25 cellular contexts compared by ENCODE assay signal in genomic region chr18:49880656-49881055, GRCh38.
A peak's percentile ranks its signal among the peaks of the same experiment; 100 is the strongest.
DNase-seq lines count a peak whose midpoint lies in the region; ATAC-seq, FAIRE-seq and TF ChIP-seq lines count a peak whose summit lies in the region.
"Had no signal": no experiment of that assay in that cellular context is flagged by ENCODE, and none has a peak within 500 bp of the region (broad histone marks: within the 10 kb centered on the region; RNA-seq: fewer than 3 reads in every experiment).

No MANE protein-coding gene starts in this region.

- DNase-seq in DND-41 (peak; percentile 18), NCI-H226 (peak; percentile 90), bronchial epithelial cell (ENCODE audit: low read depth) (no peak), keratinocyte (ENCODE audit: low read depth, low spot score) (no peak), SK-N-SH (no peak), ACHN (no peak), Right ventricle myocardium superior (no peak)
- DNase-seq: 8988T; AML-193; CD8-positive, alpha-beta memory T cell; DMS53; IMR-90; Karpas-422; NCI-H1417; NCI-H187 treated with DMSO at 0.1 percent for 48 hours; NCI-H2107; NCI-H510A; NCI-H748 treated with DMSO at 0.1 percent for 48 hours; NK-92 treated with Interleukin-12 subunit alpha and Interleukin-12 subunit beta, amount 100 ng/mL, for 24 hours had no signal

- intact Hi-C loops in Right ventricle myocardium superior (cut with DNase I) = no loop called here

- FAIRE-seq in bronchial epithelial cell (lab: Jason Lieb, UNC) = peak; percentile 7
- FAIRE-seq in keratinocyte (lab: Jason Lieb, UNC) = peak; percentile 79
- FAIRE-seq: GM19239, HTR-8/SVneo had no signal

- no peaks in the 10 kb centered on the region for H3F3A ChIP-seq in SK-N-SH (replicated peaks; ENCODE audit: insufficient read depth)

- H3K9me3 ChIP-seq in DND-41 (ENCODE audit: insufficient read depth, low read length, severe bottlenecking) (no peaks in the 10 kb centered on the region), keratinocyte (ENCODE audit: control insufficient read depth, low read depth, low read length) (no peaks in the 10 kb centered on the region), SK-N-SH (no peaks in the 10 kb centered on the region)

- 33% methylated on average over 3 of the region's 3 CpGs for WGBS in SK-N-SH (ENCODE audit: low lambda C conversion rate)

- POLR2A ChIA-PET in SK-N-SH (lab: Yijun Ruan, JAX) = no interaction called here

- in situ Hi-C loops in ACHN (cut with HindIII; ENCODE audit: low pct_ligation_motif_present, low pct_unique_long_range_greater_than_20kb, low sequenced_read_pairs) = no loop called here

- no peak for TF ChIP-seq CTCF in DND-41 (IDR thresholded peaks at IDR 0.05; ENCODE audit: borderline replicate concordance, extremely low read depth, low read length, poor library complexity, severe bottlenecking)
- no peak for TF ChIP-seq CTCF in bronchial epithelial cell (IDR thresholded peaks at IDR 0.05; ENCODE audit: insufficient read depth, low read length, severe bottlenecking)
- TF ChIP-seq CTCF in keratinocyte (optimal IDR thresholded peaks at IDR 0.05 in 1 of 3, IDR thresholded peaks at IDR 0.05 in 1 of 3, conservative IDR thresholded peaks at IDR 0.05 in 1 of 3; ENCODE audit: extremely low read depth in 1 of 3, insufficient read depth in 2 of 3, low read length in 3 of 3) = no peak
- TF ChIP-seq CTCF in SK-N-SH (IDR thresholded peaks at IDR 0.05) = no peak

- no peak overlapping the region for H3K9ac ChIP-seq in DND-41 (ENCODE audit: low read depth, low read length)
- no peak overlapping the region for H3K9ac ChIP-seq in keratinocyte (ENCODE audit: control insufficient read depth, extremely low read depth, insufficient read depth, low read length)
- H3K9ac ChIP-seq in SK-N-SH = no peak overlapping the region

- H4K20me1 ChIP-seq in DND-41 (ENCODE audit: insufficient read depth, low read length) (no peaks in the 10 kb centered on the region), keratinocyte (ENCODE audit: control insufficient read depth, extremely low read depth, insufficient read depth, low read length) (no peaks in the 10 kb centered on the region), SK-N-SH (ENCODE audit: insufficient read depth) (no peaks in the 10 kb centered on the region)

- no peaks in the 10 kb centered on the region for H3K27me3 ChIP-seq in DND-41 (ENCODE audit: insufficient read depth, low read length, poor library complexity)
- no peaks in the 10 kb centered on the region for H3K27me3 ChIP-seq in bronchial epithelial cell (ENCODE audit: control insufficient read depth, insufficient read depth, low read length)
- no peaks in the 10 kb centered on the region for H3K27me3 ChIP-seq in keratinocyte (ENCODE audit: control insufficient read depth, extremely low read depth, insufficient read depth, low read length)
- H3K27me3 ChIP-seq in SK-N-SH (ENCODE audit: insufficient read depth) = no peaks in the 10 kb centered on the region

- no peak for TF ChIP-seq EP300 in SK-N-SH (IDR thresholded peaks at IDR 0.05; ENCODE audit: borderline replicate concordance in 1 of 2, low read depth in 1 of 2, low read length in 1 of 2)

- H3K27ac ChIP-seq in DND-41 (ENCODE audit: low read length) = no peak overlapping the region
- no peak overlapping the region for H3K27ac ChIP-seq in keratinocyte (ENCODE audit: control insufficient read depth, insufficient read depth, low read length)
- no peak overlapping the region for H3K27ac ChIP-seq in SK-N-SH (ENCODE audit: low read depth in 2 of 2, low read length in 1 of 2)
- H3K27ac ChIP-seq: C4-2B had no signal

- H3K4me1 ChIP-seq in DND-41 (ENCODE audit: insufficient read depth, low read length) = no peaks in the 10 kb centered on the region
- peaks cover 6% of the 10 kb centered on the region for H3K4me1 ChIP-seq in keratinocyte (ENCODE audit: control insufficient read depth, extremely low read depth, insufficient read depth, low read length)
- peaks cover 0 to under 1% of the 10 kb centered on the region in 2 experiments; a peak in 1 of 4 replicates for H3K4me1 ChIP-seq in SK-N-SH (ENCODE audit: control insufficient read depth in 1 of 2, insufficient read depth in 2 of 2, low read depth in 1 of 2, low read length in 1 of 2)

- H2AFZ ChIP-seq in DND-41 (ENCODE audit: low read depth, low read length) (no peak overlapping the region), keratinocyte (ENCODE audit: control insufficient read depth, low read length) (no peak overlapping the region), SK-N-SH (ENCODE audit: low read depth) (no peak overlapping the region)

- H3K4me2 ChIP-seq in DND-41 (ENCODE audit: insufficient read depth, low read length) (no peak overlapping the region), keratinocyte (ENCODE audit: control insufficient read depth, extremely low read depth, insufficient read depth, low read depth, low read length) (no peak overlapping the region), SK-N-SH (no peak overlapping the region)

- no peaks in the 10 kb centered on the region for H3K79me2 ChIP-seq in DND-41 (ENCODE audit: insufficient read depth, low read length)
- no peaks in the 10 kb centered on the region for H3K79me2 ChIP-seq in keratinocyte (ENCODE audit: control insufficient read depth, insufficient read depth, low read length)
- H3K79me2 ChIP-seq in SK-N-SH (ENCODE audit: insufficient read depth) = no peaks in the 10 kb centered on the region

- ATAC-seq in DND-41 (ENCODE audit: insufficient read depth, low read depth) = 0 out of 3 replicates have a peak, but pooled peaks have one; percentile 37
- ATAC-seq in HG03565 (IDR thresholded peaks at IDR 0.05; ENCODE audit: unreplicated experiment) = no peak
- no peak for ATAC-seq in Right ventricle myocardium superior (ENCODE audit: poor library complexity)
- ATAC-seq: HCT116, Panc1 had no signal

- dilution Hi-C loops in keratinocyte (cut with MboI; ENCODE audit: extremely low pct_ligation_motif_present, low sequenced_read_pairs) = no loop called here

- CTCF ChIA-PET in SK-N-SH (lab: Yijun Ruan, JAX) = no interaction called here

- H3K4me3 ChIP-seq in DND-41 (ENCODE audit: low read depth in 1 of 2, low read length in 2 of 2) (no peak overlapping the region), bronchial epithelial cell (ENCODE audit: low read depth, low read length) (no peak overlapping the region), keratinocyte (ENCODE audit: control insufficient read depth in 2 of 3, extremely low read depth in 1 of 3, insufficient read depth in 2 of 3, low read depth in 1 of 3, low read length in 3 of 3) (no peak overlapping the region), SK-N-SH (ENCODE audit: low read depth in 2 of 2, low read length in 1 of 2) (no peak overlapping the region)

- H3K9me1 ChIP-seq in keratinocyte (ENCODE audit: control insufficient read depth, extremely low read depth, insufficient read depth, low read length) = no peaks in the 10 kb centered on the region

- H3K36me3 ChIP-seq in DND-41 (ENCODE audit: insufficient read depth, low read length) = no peaks in the 10 kb centered on the region
- H3K36me3 ChIP-seq in bronchial epithelial cell (ENCODE audit: control insufficient read depth, insufficient read depth, low read length) = no peaks in the 10 kb centered on the region
- no peaks in the 10 kb centered on the region for H3K36me3 ChIP-seq in keratinocyte (ENCODE audit: control insufficient read depth in 2 of 2, extremely low read depth in 1 of 2, insufficient read depth in 2 of 2, low read length in 2 of 2)
- no peaks in the 10 kb centered on the region for H3K36me3 ChIP-seq in SK-N-SH (replicated peaks in 1 of 2; ENCODE audit: control insufficient read depth in 1 of 2, insufficient read depth in 2 of 2, low read length in 1 of 2)

- H3K9me2 ChIP-seq in SK-N-SH = no peaks in the 10 kb centered on the region

- no peak for TF ChIP-seq RAD21 in SK-N-SH (IDR thresholded peaks at IDR 0.05; ENCODE audit: low read length)

TF ChIP-seq in SK-N-SH, 30 proteins besides CTCF, POLR2A, EP300 and RAD21:
- TF ChIP-seq GATA2 (CRISPR knock-in tag; IDR thresholded peaks at IDR 0.05) (no peak), SIN3A (IDR thresholded peaks at IDR 0.05; ENCODE audit: borderline replicate concordance, low read depth, low read length) (no peak), FOXM1 (IDR thresholded peaks at IDR 0.05; ENCODE audit: low read depth) (no peak), CHD2 (IDR thresholded peaks at IDR 0.05; ENCODE audit: low read length, partially characterized antibody) (no peak)

Comparison
In these comparisons a context has a peak if more than half of its experiments do, and no peak if none do; other contexts are left out.
1. DNase-seq: peak in DND-41 (single experiment) and NCI-H226 (single experiment); none in bronchial epithelial cell (single experiment), keratinocyte (single experiment), SK-N-SH (single experiment), ACHN (single experiment) and Right ventricle myocardium superior (single experiment).